In the genomic region with DNA sequence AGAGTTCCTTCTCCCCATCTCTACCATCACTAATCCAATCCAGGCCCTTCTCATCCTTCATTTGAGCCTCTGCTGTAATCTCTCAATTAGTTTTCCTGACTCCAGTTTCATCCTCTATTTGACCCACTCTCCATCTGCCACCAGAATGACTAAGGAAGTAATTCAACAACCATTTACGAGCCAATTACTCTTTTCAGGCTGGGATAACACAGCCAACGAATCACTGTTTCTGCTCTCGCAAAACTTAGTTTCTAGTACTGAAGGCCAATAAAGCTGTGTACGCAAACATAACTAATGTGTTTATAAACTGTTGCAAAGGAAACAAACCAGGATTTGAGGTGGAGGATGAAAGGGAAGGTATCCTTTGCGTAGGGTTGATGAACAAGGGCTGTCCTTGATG, we compare ENCODE assay signal across 18 cellular contexts. TPM values are rescaled to one million over a fixed set of nuclear protein-coding genes. Genes with fewer than 3 reads are reported as not detected.
DNase-seq lines count a peak whose midpoint lies in the region; ATAC-seq and TF ChIP-seq lines count a peak whose summit lies in the region.
"Had no signal": no experiment of that assay in that cellular context is flagged by ENCODE, and none has a peak within 500 bp of the region (broad histone marks: within the 10 kb centered on the region; RNA-seq: fewer than 3 reads in every experiment).

No MANE protein-coding gene starts in this region.

- H3K4me1 ChIP-seq in transverse colon, result peaks cover 7 to 55% (median 23%) of the 10 kb centered on the region in 4 donors
- H3K4me1 ChIP-seq: prostate gland had no signal

- in situ Hi-C loops in transverse colon (cut with MboI; ENCODE audit: low pct_ligation_motif_present in 1 of 4, low pct_unique_long_range_greater_than_20kb in 1 of 4, low sequenced_read_pairs in 3 of 4), result no loop called here

- peak overlapping the region; percentile 3 to 69 (median 20) for H3K27ac ChIP-seq in transverse colon
- H3K27ac ChIP-seq: coronary artery, prostate gland had no signal

- no peaks in the 10 kb centered on the region for H3K9me3 ChIP-seq in transverse colon
- H3K9me3 ChIP-seq: body of pancreas, prostate gland had no signal

- 58 to 75% methylated on average over 3 to 5 of the region's 5 CpGs for WGBS in transverse colon (ENCODE audit: low coverage in 1 of 2), 2 donors

- DNase-seq in NCI-H2171 treated with DMSO at 0.1 percent for 48 hours (lab: John Stamatoyannopoulos, UW), result peak; percentile 30
- DNase-seq in NCI-H2171 (lab: John Stamatoyannopoulos, UW), result no peak
- peak; percentile 99 for DNase-seq in NCI-H82 treated with DMSO at 0.1 percent for 48 hours (lab: John Stamatoyannopoulos, UW; ENCODE audit: unreplicated experiment)
- no peak for DNase-seq in left colon
- DNase-seq in transverse colon, result no peak
- no peak for DNase-seq in iPS-NIHi7 (ENCODE audit: extremely low spot score)
- DNase-seq: activated CD8-positive, alpha-beta T cell treated with anti-CD3 and anti-CD28 coated beads for 36 hours; activated T-cell treated with anti-CD3 and anti-CD28 coated beads, Interleukin-2, amount 50 U/mL, for 4 hours; body of pancreas; C1 segment of cervical spinal cord; DMS79; KG1; NCI-H526 treated with DMSO at 0.1 percent for 48 hours; stimulated activated CD4-positive, alpha-beta T cell treated with anti-CD3 and anti-CD28 coated beads, Interleukin-4, amount 100 ng/mL, for 24 hours had no signal

- H3K27me3 ChIP-seq in transverse colon, result no peaks in the 10 kb centered on the region
- H3K27me3 ChIP-seq: body of pancreas had no signal

- no peaks in the 10 kb centered on the region for H3K36me3 ChIP-seq in transverse colon
- H3K36me3 ChIP-seq: prostate gland had no signal

- TF ChIP-seq POLR2A in transverse colon (IDR thresholded peaks at IDR 0.05), result no peak

- TF ChIP-seq EP300 in transverse colon (IDR thresholded peaks at IDR 0.05; ENCODE audit: low read depth), result no peak

- TF ChIP-seq CTCF in transverse colon (IDR thresholded peaks at IDR 0.05), result no peak

- intact Hi-C loops in left colon (cut with DNase I, micrococcal nuclease), result no loop called here
- intact Hi-C loops in transverse colon (cut with DNase I; ENCODE audit: low total_unique reads), result no loop called here

- ATAC-seq in left colon (peak; percentile 27), GM21786 (IDR thresholded peaks at IDR 0.05; ENCODE audit: unreplicated experiment) (no peak), HG03097 (IDR thresholded peaks at IDR 0.05; ENCODE audit: low FRiP score, unreplicated experiment) (no peak)
- ATAC-seq: activated CD8-positive, alpha-beta T cell treated with anti-CD3 and anti-CD28 coated beads for 36 hours; activated T-cell treated with anti-CD3 and anti-CD28 coated beads, Interleukin-2, amount 50 U/mL, for 4 hours; body of pancreas had no signal

- H3K4me3 ChIP-seq in transverse colon, result no peak overlapping the region
- H3K4me3 ChIP-seq: body of pancreas, coronary artery, prostate gland had no signal

RNA-seq across cellular contexts. Expression of gene MAP2K6, which starts 53.7 kb away (rescaled TPM):
- total RNA-seq in left colon, result 100 to 1,000 TPM in 1 of 2 donors, 10 to 100 TPM in 1; 58.4 to 128 TPM
- total RNA-seq in transverse colon, result 10 to 100 TPM; 16.1 to 50.7 (median 45.8) TPM

Comparison
In these comparisons a context has a peak if more than half of its experiments do, and no peak if none do; other contexts are left out.
1. DNase-seq: peak in NCI-H2171 treated with DMSO at 0.1 percent for 48 hours (single experiment) and NCI-H82 treated with DMSO at 0.1 percent for 48 hours (single experiment); none in NCI-H2171 (single experiment), left colon (0 of 2), transverse colon (single experiment) and iPS-NIHi7 (single experiment).